ENCODE assay signal across 23 cellular contexts in the genomic region with DNA sequence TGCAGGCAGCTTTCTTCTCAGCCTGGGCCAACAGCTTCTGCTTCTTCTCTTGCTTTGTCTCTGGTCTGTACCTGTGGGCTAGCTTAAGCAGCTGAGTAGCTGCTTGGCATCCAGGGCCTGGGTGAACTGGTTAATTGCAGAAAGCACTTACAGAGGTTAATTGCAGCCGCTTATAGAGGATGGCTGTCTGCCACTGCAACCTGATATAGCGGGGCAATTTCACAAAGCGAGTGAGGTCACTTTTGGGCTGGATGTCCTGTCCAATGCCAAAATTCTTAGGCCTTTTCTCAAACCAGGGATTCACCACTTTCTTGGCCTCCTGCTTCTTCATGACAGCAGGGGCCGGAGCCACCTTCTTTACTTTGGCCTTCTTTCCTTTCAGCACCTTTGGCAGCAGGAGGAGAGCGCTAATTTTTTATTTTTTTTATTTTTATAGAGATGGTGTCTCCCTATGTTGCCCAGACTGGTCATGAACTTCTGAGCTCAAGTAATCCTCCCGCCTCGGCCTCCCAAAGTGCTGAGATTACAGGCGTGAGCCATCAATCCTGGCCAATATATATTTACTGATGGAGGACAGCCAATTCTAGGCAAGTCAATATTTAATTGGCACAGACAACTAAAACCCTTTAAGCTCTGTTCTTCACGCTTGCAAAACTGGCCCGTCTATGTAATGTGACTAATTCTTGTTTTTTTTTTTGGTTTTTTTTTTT.
DNase-seq lines count a peak whose midpoint lies in the region; ATAC-seq and TF ChIP-seq lines count a peak whose summit lies in the region.
"Had no signal": no experiment of that assay in that cellular context is flagged by ENCODE, and none has a peak within 500 bp of the region (broad histone marks: within the 10 kb centered on the region; RNA-seq: fewer than 3 reads in every experiment).

No MANE protein-coding gene starts in this region.

- H3K36me3 ChIP-seq in MG63 (no peaks in the 10 kb centered on the region), H7 (replicated peaks; ENCODE audit: control insufficient read depth, insufficient read depth, low read length) (no peaks in the 10 kb centered on the region)
- H3K36me3 ChIP-seq: neural progenitor cell had no signal

- H3K4me3 ChIP-seq in MG63 = no peak overlapping the region
- no peak overlapping the region for H3K4me3 ChIP-seq in H7 (ENCODE audit: insufficient read depth, low read depth, low read length)
- H3K4me3 ChIP-seq: coronary artery, neural progenitor cell had no signal

- no peaks in the 10 kb centered on the region for H3K27me3 Mint-ChIP-seq in CD4-positive, alpha-beta T cell
- H3K27me3 Mint-ChIP-seq: activated CD8-positive, alpha-beta memory T cell treated with anti-CD3 and anti-CD28 coated beads, Interleukin-2, amount 10 ng/mL, durations not matched to agents 7 days and 5 days had no signal

- no peak for TF ChIP-seq CTCF in CD4-positive, alpha-beta T cell (IDR thresholded peaks at IDR 0.05)

- H3K27me3 ChIP-seq in MG63 (no peaks in the 10 kb centered on the region), H7 (ENCODE audit: control insufficient read depth, insufficient read depth, low read length) (no peaks in the 10 kb centered on the region)
- no peaks in the 10 kb centered on the region for H3K27me3 ChIP-seq in CD4-positive, alpha-beta T cell (ENCODE audit: control insufficient read depth, insufficient read depth, low read length)
- H3K27me3 ChIP-seq: neural progenitor cell had no signal

- no peaks in the 10 kb centered on the region for H3K36me3 Mint-ChIP-seq in CD4-positive, alpha-beta T cell (ENCODE audit: low read depth)
- H3K36me3 Mint-ChIP-seq: activated CD8-positive, alpha-beta memory T cell treated with anti-CD3 and anti-CD28 coated beads, Interleukin-2, amount 10 ng/mL, durations not matched to agents 7 days and 5 days; neural progenitor cell had no signal

- H3K27ac ChIP-seq in CD4-positive, alpha-beta T cell (ENCODE audit: low read depth, low read length) = no peak overlapping the region
- H3K27ac ChIP-seq: coronary artery, neural progenitor cell had no signal

- no peaks in the 10 kb centered on the region for H3K4me1 Mint-ChIP-seq in CD4-positive, alpha-beta T cell (ENCODE audit: low read depth)
- H3K4me1 Mint-ChIP-seq: activated CD8-positive, alpha-beta memory T cell treated with anti-CD3 and anti-CD28 coated beads, Interleukin-2, amount 10 ng/mL, durations not matched to agents 7 days and 5 days; immature natural killer cell; neural progenitor cell had no signal

- CTCF ChIA-PET in CD4-positive, alpha-beta T cell (lab: Charles Lee) = no interaction called here

- H3K9me3 ChIP-seq in MG63 = no peaks in the 10 kb centered on the region
- no peaks in the 10 kb centered on the region for H3K9me3 ChIP-seq in CD4-positive, alpha-beta T cell (ENCODE audit: control insufficient read depth, low read length)

- DNase-seq in DMS153 treated with DMSO at 0.1 percent for 48 hours (lab: John Stamatoyannopoulos, UW; ENCODE audit: unreplicated experiment) = peak; percentile 48
- peak; percentile 82 for DNase-seq in MG63
- peak; percentile 94 for DNase-seq in NCI-H446 treated with DMSO at 0.1 percent for 48 hours (lab: John Stamatoyannopoulos, UW)
- no peak for DNase-seq in left colon
- no peak for DNase-seq in H7
- no peak for DNase-seq in CD4-positive, alpha-beta T cell
- DNase-seq: activated CD4-positive, CD25-positive, alpha-beta regulatory T cell treated with anti-CD3 and anti-CD28 coated beads, Interleukin-2, amount 50 U/mL, for 72 hours; activated CD8-positive, alpha-beta memory T cell treated with anti-CD3 and anti-CD28 coated beads, Interleukin-2, amount 10 ng/mL, durations not matched to agents 7 days and 5 days; activated gamma-delta T cell; amygdala; erythroblast; GDM1; glutamatergic neuron; HCEC 1CT; immature natural killer cell; mesendoderm; stimulated activated CD4-positive, alpha-beta T cell treated with anti-CD3 and anti-CD28 coated beads, Interleukin-1b, Interleukin-23, amount 100 ng/mL, for 48 hours; substantia nigra had no signal

- ATAC-seq in left colon (peak; percentile 48), HG02981 (IDR thresholded peaks at IDR 0.05; ENCODE audit: unreplicated experiment) (no peak)
- no peak for ATAC-seq in CD4-positive, alpha-beta T cell (ENCODE audit: poor library complexity)
- ATAC-seq: activated CD8-positive, alpha-beta memory T cell treated with anti-CD3 and anti-CD28 coated beads, Interleukin-2, amount 10 ng/mL, durations not matched to agents 7 days and 5 days; right cardiac atrium; Right ventricle myocardium inferior had no signal

- H3K27ac Mint-ChIP-seq in CD4-positive, alpha-beta T cell = no peak overlapping the region
- H3K27ac Mint-ChIP-seq: activated CD8-positive, alpha-beta memory T cell treated with anti-CD3 and anti-CD28 coated beads, Interleukin-2, amount 10 ng/mL, durations not matched to agents 7 days and 5 days; immature natural killer cell; neural progenitor cell had no signal

- intact Hi-C loops in left colon (cut with DNase I, micrococcal nuclease) = no loop called here
- intact Hi-C loops in CD4-positive, alpha-beta T cell (cut with DNase I, micrococcal nuclease) = no loop called here

- POLR2A ChIA-PET in CD4-positive, alpha-beta T cell (lab: Charles Lee) = no interaction called here

- no peak overlapping the region for H3K4me3 Mint-ChIP-seq in CD4-positive, alpha-beta T cell
- H3K4me3 Mint-ChIP-seq: activated CD8-positive, alpha-beta memory T cell treated with anti-CD3 and anti-CD28 coated beads, Interleukin-2, amount 10 ng/mL, durations not matched to agents 7 days and 5 days; immature natural killer cell; neural progenitor cell had no signal

- H3K9me3 Mint-ChIP-seq in CD4-positive, alpha-beta T cell = no peaks in the 10 kb centered on the region

Comparison
In these comparisons a context has a peak if more than half of its experiments do, and no peak if none do; other contexts are left out.
1. DNase-seq: peak in DMS153 treated with DMSO at 0.1 percent for 48 hours (single experiment), MG63 (single experiment) and NCI-H446 treated with DMSO at 0.1 percent for 48 hours (single experiment); none in left colon (0 of 2), H7 (single experiment) and CD4-positive, alpha-beta T cell (0 of 10).